In genomic region chr1:116762781-116763115, GRCh38 we compare ENCODE assay signal across 16 cellular contexts. TPM values are rescaled to one million over a fixed set of nuclear protein-coding genes. Genes with fewer than 3 reads are reported as not detected.
DNase-seq lines count a peak whose midpoint lies in the region; ATAC-seq and TF ChIP-seq lines count a peak whose summit lies in the region.
"Had no signal": no experiment of that assay in that cellular context is flagged by ENCODE, and none has a peak within 500 bp of the region (broad histone marks: within the 10 kb centered on the region; RNA-seq: fewer than 3 reads in every experiment).

No MANE protein-coding gene starts in this region.

- 30 to 66% (median 43%) methylated on average over 3 of the region's 3 CpGs for WGBS in stomach, 5 donors

- TF ChIP-seq EP300 in stomach (IDR thresholded peaks at IDR 0.05): no peak

- DNase-seq in activated naive CD4-positive, alpha-beta T cell treated with anti-CD3 and anti-CD28 coated beads, Interleukin-2, amount 10 ng/mL, durations not matched to agents 7 days and 5 days: no peak
- no peak for DNase-seq in activated naive CD4-positive, alpha-beta T cell treated with Interleukin-2 at 50 U/mL for 16 hours
- DNase-seq in activated CD8-positive, alpha-beta memory T cell treated with anti-CD3 and anti-CD28 coated beads, Interleukin-2, amount 50 U/mL, for 48 hours: peak; percentile 72
- DNase-seq in immature natural killer cell (no peak), stomach (no peak), cerebellum (ENCODE audit: low spot score) (no peak)
- DNase-seq: activated gamma-delta T cell treated with Interleukin-2 at 50 U/mL for 16 hours, erythroblast, heart left ventricle, MM.1S, NCI-H2107, SJCRH30, upper lobe of left lung had no signal

- peaks cover 95% of the 10 kb centered on the region for H3K36me3 Mint-ChIP-seq in activated naive CD4-positive, alpha-beta T cell treated with anti-CD3 and anti-CD28 coated beads, Interleukin-2, amount 10 ng/mL, durations not matched to agents 7 days and 5 days
- peaks cover 48 to 71% (median 56%) of the 10 kb centered on the region in 3 donors for H3K36me3 Mint-ChIP-seq in immature natural killer cell

- CTCF ChIA-PET in activated naive CD4-positive, alpha-beta T cell treated with anti-CD3 and anti-CD28 coated beads, Interleukin-2, amount 10 ng/mL, durations not matched to agents 7 days and 5 days (lab: Charles Lee): interaction anchor here (2.0 to 12.8 kb wide), 6 partner anchors 8 to 119 kb away, joined by 4 to 162 read pairs (median 35); partner anchors contain the start of gene CD2

- H3K36me3 ChIP-seq in stomach: no peaks in the 10 kb centered on the region
- H3K36me3 ChIP-seq: SJCRH30, upper lobe of left lung had no signal

- H3K4me1 Mint-ChIP-seq in activated naive CD4-positive, alpha-beta T cell treated with anti-CD3 and anti-CD28 coated beads, Interleukin-2, amount 10 ng/mL, durations not matched to agents 7 days and 5 days: peaks cover 87% of the 10 kb centered on the region
- peaks cover 92 to 98% of the 10 kb centered on the region in 2 donors for H3K4me1 Mint-ChIP-seq in immature natural killer cell

- peaks cover 0 to 9% (median 3%) of the 10 kb centered on the region in 4 donors for H3K9me3 ChIP-seq in stomach
- H3K9me3 ChIP-seq: SJCRH30, upper lobe of left lung had no signal

- no peak for ATAC-seq in GM18909 (IDR thresholded peaks at IDR 0.05; ENCODE audit: poor library complexity, unreplicated experiment)
- ATAC-seq in HG03520 (IDR thresholded peaks at IDR 0.05; ENCODE audit: unreplicated experiment): no peak

- no peak overlapping the region for H3K4me3 ChIP-seq in stomach
- H3K4me3 ChIP-seq: heart left ventricle, SJCRH30, upper lobe of left lung had no signal

- H3K27ac Mint-ChIP-seq in activated naive CD4-positive, alpha-beta T cell treated with anti-CD3 and anti-CD28 coated beads, Interleukin-2, amount 10 ng/mL, durations not matched to agents 7 days and 5 days: peak overlapping the region; percentile 99
- peak overlapping the region; percentile 87 to 98 (median 92) for H3K27ac Mint-ChIP-seq in immature natural killer cell

- no peaks in the 10 kb centered on the region for H3K9me3 Mint-ChIP-seq in activated naive CD4-positive, alpha-beta T cell treated with anti-CD3 and anti-CD28 coated beads, Interleukin-2, amount 10 ng/mL, durations not matched to agents 7 days and 5 days
- H3K9me3 Mint-ChIP-seq in immature natural killer cell: no peaks in the 10 kb centered on the region

- H3K27me3 ChIP-seq in stomach: no peaks in the 10 kb centered on the region
- H3K27me3 ChIP-seq: heart left ventricle, SJCRH30, upper lobe of left lung had no signal

- TF ChIP-seq CTCF in stomach (IDR thresholded peaks at IDR 0.05): no peak

- intact Hi-C loops in stomach (cut with DNase I; ENCODE audit: low total_unique reads): no loop called here

- H3K4me3 Mint-ChIP-seq in activated naive CD4-positive, alpha-beta T cell treated with anti-CD3 and anti-CD28 coated beads, Interleukin-2, amount 10 ng/mL, durations not matched to agents 7 days and 5 days: peak overlapping the region; percentile 71
- peak overlapping the region; percentile 57 to 87 (median 67) for H3K4me3 Mint-ChIP-seq in immature natural killer cell

- no peaks in the 10 kb centered on the region for H3K27me3 Mint-ChIP-seq in activated naive CD4-positive, alpha-beta T cell treated with anti-CD3 and anti-CD28 coated beads, Interleukin-2, amount 10 ng/mL, durations not matched to agents 7 days and 5 days
- peaks cover 1 to 3% (median 2%) of the 10 kb centered on the region in 3 donors for H3K27me3 Mint-ChIP-seq in immature natural killer cell (ENCODE audit: low read depth in 3 of 3)

- H3K27ac ChIP-seq in stomach: peak overlapping the region in 3 of 5 donors; percentile 15 to 51 (median 25)
- H3K27ac ChIP-seq: SJCRH30, VCaP had no signal

- TF ChIP-seq POLR2A in stomach (IDR thresholded peaks at IDR 0.05): no peak

- H3K4me1 ChIP-seq in stomach: peaks cover 0 to 11% (median 0%) of the 10 kb centered on the region in 4 donors
- H3K4me1 ChIP-seq: SJCRH30 had no signal

RNA-seq across cellular contexts. Expression of gene CD2, which starts 8.5 kb away (rescaled TPM):
- polyA plus RNA-seq in immature natural killer cell: 100 to 1,000 TPM; 246 to 341 (median 325) TPM
- total RNA-seq in stomach: 10 to 100 TPM in 1 of 5 donors, 1 to 10 TPM in 3, not detected in 1; 2.9 to 14.3 (median 4.8) TPM
- 1 to 10 TPM; 1.7 to 9.8 (median 3.3) TPM for polyA plus RNA-seq in stomach
- not detected for total RNA-seq in cerebellum
- total RNA-seq: SJCRH30 had no signal
